8 cellular contexts compared by ENCODE assay signal in the genomic region with DNA sequence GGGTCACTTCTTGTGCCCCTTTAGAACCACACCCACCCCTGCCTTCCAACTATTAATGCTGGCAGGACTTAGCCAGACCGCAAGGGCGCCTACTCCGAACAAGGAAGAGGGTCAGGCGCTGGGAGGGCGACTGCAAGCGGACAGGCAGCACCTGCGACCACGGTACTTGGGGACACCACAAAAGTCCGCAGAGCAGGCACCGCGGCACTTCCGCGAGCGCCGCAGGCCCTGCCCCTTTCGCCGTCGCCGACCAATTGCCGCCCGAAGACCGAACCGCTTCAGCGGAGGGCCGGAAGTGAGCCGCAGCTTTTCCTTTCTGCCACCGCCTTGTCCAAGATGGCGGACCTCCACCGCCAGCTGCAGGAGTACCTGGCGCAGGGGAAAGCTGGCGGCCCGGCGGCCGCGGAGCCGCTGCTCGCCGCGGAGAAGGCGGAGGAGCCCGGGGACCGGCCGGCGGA. TPM values are rescaled to one million over a fixed set of nuclear protein-coding genes. Genes with fewer than 3 reads are reported as not detected.
DNase-seq lines count a peak whose midpoint lies in the region; ATAC-seq and TF ChIP-seq lines count a peak whose summit lies in the region.

A gene with protein sequence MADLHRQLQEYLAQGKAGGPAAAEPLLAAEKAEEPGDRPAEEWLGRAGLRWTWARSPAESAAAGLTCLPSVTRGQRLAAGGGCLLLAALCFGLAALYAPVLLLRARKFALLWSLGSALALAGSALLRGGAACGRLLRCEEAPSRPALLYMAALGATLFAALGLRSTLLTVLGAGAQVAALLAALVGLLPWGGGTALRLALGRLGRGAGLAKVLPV (plus strand): TSS at position 305 of the 458 bp plus-strand sequence. CDS start 32 bp downstream, at position 337.

- DNase-seq in DMS114 treated with DMSO at 0.1 percent for 48 hours (lab: John Stamatoyannopoulos, UW; ENCODE audit: unreplicated experiment): peak; percentile 74
- peak; percentile 95 for DNase-seq in HuH-7.5 (ENCODE audit: low spot score)
- DNase-seq in activated T-cell treated with anti-CD3 and anti-CD28 coated beads for 1 hour (ENCODE audit: low read depth): peak; percentile 81
- DNase-seq in epithelial cell of esophagus (ENCODE audit: low read depth): peak; percentile 92
- DNase-seq in mucosa of descending colon: peak; percentile 91 to 97 (median 95)
- DNase-seq in stimulated activated CD8-positive, alpha-beta memory T cell treated with anti-CD3 and anti-CD28 coated beads, Interleukin-2, amount 100 ng/mL, for 48 hours (ENCODE audit: low read depth in 2 of 2): peak; percentile 80 to 85

- H3K9me3 ChIP-seq in OCI-LY1 (ENCODE audit: low read length): no peaks in the 10 kb centered on the region
- H3K9me3 ChIP-seq in mucosa of descending colon: no peaks in the 10 kb centered on the region

- ATAC-seq in GM21529 (IDR thresholded peaks at IDR 0.05; ENCODE audit: unreplicated experiment) (peak; percentile 65), mucosa of descending colon (peak; percentile 87)

- peak within 1 kb of the TSS; percentile 83 for H3K9ac ChIP-seq in OCI-LY1 (ENCODE audit: low read length)

- peak within 1 kb of the TSS; percentile 80 for H3K4me3 ChIP-seq in OCI-LY1 (ENCODE audit: low read depth, low read length, poor library complexity, severe bottlenecking)
- H3K4me3 ChIP-seq in epithelial cell of esophagus (ENCODE audit: low read length): peak within 1 kb of the TSS; percentile 69
- peak within 1 kb of the TSS; percentile 72 for H3K4me3 ChIP-seq in mucosa of descending colon

- peak within 1 kb of the TSS; percentile 98 for H3K4me2 ChIP-seq in OCI-LY1 (ENCODE audit: low read length)

- H3K79me2 ChIP-seq in OCI-LY1 (ENCODE audit: insufficient read depth, low read length): no peaks in the 10 kb centered on the region

- peak within 1 kb of the TSS; percentile 57 for H3K27ac ChIP-seq in OCI-LY1 (ENCODE audit: low read depth, low read length, poor library complexity, severe bottlenecking)

- no peaks in the 10 kb centered on the region for H3F3A ChIP-seq in OCI-LY1 (ENCODE audit: insufficient read depth, low read length)

- H3K9me2 ChIP-seq in OCI-LY1 (ENCODE audit: low read depth, low read length): no peaks in the 10 kb centered on the region

- intact Hi-C loops in mucosa of descending colon (cut with DNase I, micrococcal nuclease): no loop called here

- H3K36me3 ChIP-seq in OCI-LY1 (ENCODE audit: insufficient read depth, low read length): peaks cover 35% of the 10 kb centered on the region
- no peaks in the 10 kb centered on the region for H3K36me3 ChIP-seq in mucosa of descending colon (ENCODE audit: low read depth)

- no peak within 1 kb of the TSS for H2AFZ ChIP-seq in OCI-LY1 (ENCODE audit: low read length)

- TF ChIP-seq CTCF in OCI-LY1 (IDR thresholded peaks at IDR 0.05; ENCODE audit: low read length) (no peak), epithelial cell of esophagus (IDR thresholded peaks at IDR 0.05; ENCODE audit: insufficient read depth, low read depth, low read length, missing control alignments) (no peak), mucosa of descending colon (IDR thresholded peaks at IDR 0.05) (no peak)

- H4K20me1 ChIP-seq in OCI-LY1 (ENCODE audit: insufficient read depth, low read length): no peaks in the 10 kb centered on the region

- peaks cover 27% of the 10 kb centered on the region for H3K4me1 ChIP-seq in OCI-LY1 (ENCODE audit: insufficient read depth, low read length, severe bottlenecking)
- H3K4me1 ChIP-seq in mucosa of descending colon (ENCODE audit: low read depth): peaks cover 32% of the 10 kb centered on the region

- H3K27me3 ChIP-seq in OCI-LY1 (ENCODE audit: insufficient read depth, low read length): no peaks in the 10 kb centered on the region

RNA-seq across cellular contexts. Expression of the gene that starts here (rescaled TPM):
- total RNA-seq in mucosa of descending colon: 1 to 10 TPM; 5.1 to 8.8 (median 8.1) TPM

Comparison
In these comparisons a context has a peak if more than half of its experiments do, and no peak if none do; other contexts are left out.
1. Peak in every context shown above with its lines: DNase-seq, ATAC-seq, H3K4me3 ChIP-seq and H3K27ac ChIP-seq.